In genomic region chr2:176678571-176678970, GRCh38 we compare ENCODE assay signal across 23 cellular contexts.
A peak's percentile ranks its signal among the peaks of the same experiment; 100 is the strongest.
DNase-seq lines count a peak whose midpoint lies in the region; ATAC-seq, FAIRE-seq and TF ChIP-seq lines count a peak whose summit lies in the region.
"Had no signal": no experiment of that assay in that cellular context is flagged by ENCODE, and none has a peak within 500 bp of the region (broad histone marks: within the 10 kb centered on the region; RNA-seq: fewer than 3 reads in every experiment).

No MANE protein-coding gene starts in this region.

- in situ Hi-C loops in HepG2 (cut with HindIII; ENCODE audit: extremely low pct_ligation_motif_present, low pct_unique_long_range_greater_than_20kb) = no loop called here

- H3K4me3 ChIP-seq in HepG2 (replicated peaks in 1 of 3; ENCODE audit: insufficient read depth in 1 of 3, low read depth in 2 of 3, low read length in 3 of 3) (no peak overlapping the region), right lobe of liver (no peak overlapping the region), SK-N-MC (peak overlapping the region; percentile 39)
- H3K4me3 ChIP-seq: BLaER1 treated with 17β-estradiol and CSF1 and Interleukin-3, amounts not matched to agents 10 nM and 100 nM; GM12878 had no signal

- H2AFZ ChIP-seq in HepG2 (ENCODE audit: low read length) = no peak overlapping the region

- no peak for TF ChIP-seq RAD21 in HepG2 (CRISPR knock-in tag; IDR thresholded peaks at IDR 0.05)

- CTCF ChIA-PET in HepG2 (lab: Yijun Ruan, JAX; ENCODE audit: low intra/inter-chr PET ratio, low total read pairs) = no interaction called here

- no peaks in the 10 kb centered on the region for H3K79me2 ChIP-seq in HepG2 (ENCODE audit: insufficient read depth, low read length)

- H3K36me3 ChIP-seq in HepG2 (replicated peaks in 1 of 2; ENCODE audit: control insufficient read depth in 1 of 2, insufficient read depth in 2 of 2, low read length in 2 of 2) = no peaks in the 10 kb centered on the region
- H3K36me3 ChIP-seq in right lobe of liver = no peaks in the 10 kb centered on the region
- H3K36me3 ChIP-seq in SK-N-MC (ENCODE audit: insufficient read depth, low read length) = no peaks in the 10 kb centered on the region
- H3K36me3 ChIP-seq: BE2C; BLaER1 treated with 17β-estradiol and CSF1 and Interleukin-3, amounts not matched to agents 10 nM and 100 nM had no signal

- TF ChIP-seq POLR2A in HepG2 (IDR thresholded peaks at IDR 0.05; ENCODE audit: insufficient read depth in 1 of 2, low read depth in 2 of 2, low read length in 2 of 2) = no peak
- no peak for TF ChIP-seq POLR2A in right lobe of liver (IDR thresholded peaks at IDR 0.05)

- TF ChIP-seq EP300 in HepG2 (IDR thresholded peaks at IDR 0.05; ENCODE audit: low read depth in 2 of 2, low read length in 2 of 2) (no peak), HepG2 (CRISPR knock-in tag; IDR thresholded peaks at IDR 0.05; ENCODE audit: borderline replicate concordance) (no peak)

- ATAC-seq in HepG2 (no peak), right lobe of liver (no peak), GM18868 (IDR thresholded peaks at IDR 0.05; ENCODE audit: unreplicated experiment) (no peak)
- ATAC-seq: GM12878, HCT116 had no signal

- no peaks in the 10 kb centered on the region for H3K9me3 ChIP-seq in HepG2 (ENCODE audit: low read length)
- no peaks in the 10 kb centered on the region for H3K9me3 ChIP-seq in right lobe of liver
- H3K9me3 ChIP-seq in SK-N-MC (ENCODE audit: low read depth, low read length) = no peaks in the 10 kb centered on the region
- H3K9me3 ChIP-seq: BE2C; BLaER1 treated with 17β-estradiol and CSF1 and Interleukin-3, amounts not matched to agents 10 nM and 100 nM had no signal

- TF ChIP-seq CTCF in HepG2 (CRISPR knock-in tag; IDR thresholded peaks at IDR 0.05) (no peak), right lobe of liver (IDR thresholded peaks at IDR 0.05) (no peak)

- POLR2A ChIA-PET in HepG2 (lab: Yijun Ruan, JAX) = no interaction called here

- H3K9ac ChIP-seq in HepG2 (ENCODE audit: insufficient read depth, low read depth, low read length) = no peak overlapping the region
- H3K9ac ChIP-seq in SK-N-MC (ENCODE audit: insufficient read length) = no peak overlapping the region
- H3K9ac ChIP-seq: BLaER1 treated with 17β-estradiol and CSF1 and Interleukin-3, amounts not matched to agents 10 nM and 100 nM had no signal

- H3K4me2 ChIP-seq in HepG2 (ENCODE audit: low read depth, low read length) = no peak overlapping the region
- H3K4me2 ChIP-seq: BLaER1 treated with 17β-estradiol and CSF1 and Interleukin-3, amounts not matched to agents 10 nM and 100 nM had no signal

- no peaks in the 10 kb centered on the region for H4K20me1 ChIP-seq in HepG2 (ENCODE audit: insufficient read depth, low read length)
- H4K20me1 ChIP-seq: BLaER1 treated with 17β-estradiol and CSF1 and Interleukin-3, amounts not matched to agents 10 nM and 100 nM had no signal

- 2% methylated on average over 5 of the region's 5 CpGs for WGBS in HepG2 (ENCODE audit: low lambda C conversion rate)
- WGBS in right lobe of liver (ENCODE audit: insufficient coverage, low coverage, low lambda C conversion rate, missing lambda C conversion rate) = 41% methylated on average over 5 of the region's 5 CpGs

- H3K4me1 ChIP-seq in HepG2 (ENCODE audit: insufficient read depth, low read length) (no peaks in the 10 kb centered on the region), right lobe of liver (no peaks in the 10 kb centered on the region)
- H3K4me1 ChIP-seq: BE2C had no signal

- H3K27me3 ChIP-seq in HepG2 (ENCODE audit: control insufficient read depth in 1 of 2, insufficient read depth in 2 of 2, low read length in 2 of 2) = peaks cover 0 to 16% of the 10 kb centered on the region in 2 experiments; a peak in 3 of 5 replicates
- H3K27me3 ChIP-seq in right lobe of liver = no peaks in the 10 kb centered on the region
- H3K27me3 ChIP-seq: BE2C; BLaER1 treated with 17β-estradiol and CSF1 and Interleukin-3, amounts not matched to agents 10 nM and 100 nM had no signal

- BruUV-seq in HepG2 (replicated peaks; lab: Mats Ljungman, UMichigan) = no TSS peak

- DNase-seq in HepG2 (ENCODE audit: low spot score) (no peak), right lobe of liver (no peak), SK-N-MC (ENCODE audit: low read depth, low spot score) (no peak), dermis microvascular lymphatic vessel endothelial cell (ENCODE audit: low read depth in 2 of 2) (peak; percentile 33 to 73), LoVo (ENCODE audit: low spot score) (no peak)
- DNase-seq: ACHN; AML-193; BE2C; CD4-positive, alpha-beta T cell; CD8-positive, alpha-beta memory T cell; DMS 273 treated with DMSO at 0.1 percent for 48 hours; DMS79; EL; GDM1; GOT3; H9 had no signal

- no peak for FAIRE-seq in HepG2 (lab: Jason Lieb, UNC)
- FAIRE-seq: A204.1, D721Med, GM12878 had no signal

- H3K27ac ChIP-seq in HepG2 (ENCODE audit: extremely low read length, insufficient read depth, low read length) (no peak overlapping the region), right lobe of liver (no peak overlapping the region), SK-N-MC (peak overlapping the region; percentile 85)
- H3K27ac ChIP-seq: 22Rv1; BLaER1 treated with 17β-estradiol and CSF1 and Interleukin-3, amounts not matched to agents 10 nM and 100 nM had no signal

- intact Hi-C loops in HepG2 (cut with micrococcal nuclease; ENCODE audit: unreplicated experiment) (no loop called here), right lobe of liver (cut with DNase I) (loop anchor here in 1 of 2 donors (10.0 kb wide), 1 partner anchor 136 kb away; no protein-coding TSS in a partner anchor)

TF ChIP-seq in HepG2, 621 proteins besides CTCF, POLR2A, EP300 and RAD21:
- TF ChIP-seq KDM5A (IDR thresholded peaks at IDR 0.05; ENCODE audit: borderline replicate concordance, low read length) (no peak), MAFF (IDR thresholded peaks at IDR 0.05; ENCODE audit: low read depth, low read length) (peak; percentile 20; the same call in 1 of the 2 replicates)

Comparison
In these comparisons a context has a peak if more than half of its experiments do, and no peak if none do; other contexts are left out.
1. DNase-seq: peak in dermis microvascular lymphatic vessel endothelial cell (2 of 2); none in HepG2 (single experiment), right lobe of liver (0 of 3), SK-N-MC (single experiment) and LoVo (single experiment).